8 cellular contexts compared by ENCODE assay signal in genomic region chr16:68235105-68235881, GRCh38. TPM values are rescaled to one million over a fixed set of nuclear protein-coding genes. Genes with fewer than 3 reads are reported as not detected.
DNase-seq lines count a peak whose midpoint lies in the region; ATAC-seq, FAIRE-seq and TF ChIP-seq lines count a peak whose summit lies in the region.

No MANE protein-coding gene starts in this region.

- peaks cover 2% of the 10 kb centered on the region for H3K36me3 Mint-ChIP-seq in IgD-negative memory B cell
- H3K36me3 Mint-ChIP-seq in dendritic cell treated with granulocyte-macrophage colony-stimulating factor and Interleukin-4, amounts not matched to agents 40 ng/mL and 50 ng/mL, for 4 days (ENCODE audit: low read depth), result peaks cover 25% of the 10 kb centered on the region

- no peaks in the 10 kb centered on the region for H3K27me3 ChIP-seq in BLaER1
- no peaks in the 10 kb centered on the region for H3K27me3 ChIP-seq in mucosa of stomach (ENCODE audit: control insufficient read depth, insufficient read depth, low read length)
- H3K27me3 ChIP-seq in MM.1S (replicated peaks; ENCODE audit: insufficient read depth, low read length), result no peaks in the 10 kb centered on the region

- H3K9me3 Mint-ChIP-seq in IgD-negative memory B cell, result no peaks in the 10 kb centered on the region
- H3K9me3 Mint-ChIP-seq in dendritic cell treated with granulocyte-macrophage colony-stimulating factor and Interleukin-4, amounts not matched to agents 40 ng/mL and 50 ng/mL, for 4 days, result no peaks in the 10 kb centered on the region

- H3K9ac ChIP-seq in BLaER1, result no peak overlapping the region
- H3K9ac ChIP-seq in mucosa of stomach (ENCODE audit: low read length), result peak overlapping the region; percentile 87
- H3K9ac ChIP-seq in MM.1S (ENCODE audit: low read length), result no peak overlapping the region

- intact Hi-C loops in dendritic cell treated with granulocyte-macrophage colony-stimulating factor and Interleukin-4, amounts not matched to agents 40 ng/mL and 50 ng/mL, for 4 days (cut with micrococcal nuclease), result no loop called here

- H4K20me1 ChIP-seq in BLaER1 (peaks cover 12% of the 10 kb centered on the region; the same call in 1 of the 2 replicates), MM.1S (ENCODE audit: insufficient read depth, low read length) (no peaks in the 10 kb centered on the region)

- H3K4me1 ChIP-seq in BLaER1 (peaks cover 57% of the 10 kb centered on the region), mucosa of stomach (ENCODE audit: control insufficient read depth, insufficient read depth, low read length) (peaks cover 33% of the 10 kb centered on the region), MM.1S (ENCODE audit: low read length) (peaks cover 17% of the 10 kb centered on the region)

- H2AFZ ChIP-seq in MM.1S (ENCODE audit: low read length), result no peak overlapping the region

- H3K4me3 Mint-ChIP-seq in IgD-negative memory B cell, result peak overlapping the region; percentile 8 to 89 (median 74)
- H3K4me3 Mint-ChIP-seq in dendritic cell treated with granulocyte-macrophage colony-stimulating factor and Interleukin-4, amounts not matched to agents 40 ng/mL and 50 ng/mL, for 4 days, result peak overlapping the region; percentile 8

- H3K36me3 ChIP-seq in BLaER1 (peaks cover 19% of the 10 kb centered on the region), mucosa of stomach (ENCODE audit: control insufficient read depth, insufficient read depth, low read length) (peaks cover 13% of the 10 kb centered on the region), MM.1S (replicated peaks; ENCODE audit: insufficient read depth, low read length) (no peaks in the 10 kb centered on the region)

- H3K9me2 ChIP-seq in MM.1S (replicated peaks; ENCODE audit: insufficient read depth, low read length), result no peaks in the 10 kb centered on the region

- H3K27ac ChIP-seq in BLaER1, result peak overlapping the region; percentile 53
- H3K27ac ChIP-seq in MM.1S (ENCODE audit: low read length), result no peak overlapping the region

- peaks cover 9% of the 10 kb centered on the region; the same call in 1 of the 2 replicates for H3K9me3 ChIP-seq in BLaER1
- H3K9me3 ChIP-seq in mucosa of stomach (ENCODE audit: control insufficient read depth, low read length), result no peaks in the 10 kb centered on the region
- no peaks in the 10 kb centered on the region for H3K9me3 ChIP-seq in MM.1S (replicated peaks; ENCODE audit: insufficient read depth, low read length)

- no peak for ATAC-seq in GM18868 (IDR thresholded peaks at IDR 0.05; ENCODE audit: unreplicated experiment)
- no peak for ATAC-seq in HG03108 (IDR thresholded peaks at IDR 0.05; ENCODE audit: unreplicated experiment)

- no peak overlapping the region for H3K4me3 ChIP-seq in BLaER1
- peak overlapping the region; percentile 60 for H3K4me3 ChIP-seq in mucosa of stomach (ENCODE audit: low read length)
- no peak overlapping the region for H3K4me3 ChIP-seq in MM.1S (ENCODE audit: low read length)

- H3K27ac Mint-ChIP-seq in IgD-negative memory B cell, result peak overlapping the region in 1 of 3 donors; percentile 84
- no peak overlapping the region for H3K27ac Mint-ChIP-seq in dendritic cell treated with granulocyte-macrophage colony-stimulating factor and Interleukin-4, amounts not matched to agents 40 ng/mL and 50 ng/mL, for 4 days

- no peaks in the 10 kb centered on the region for H3K79me2 ChIP-seq in MM.1S (ENCODE audit: low read length)

- peaks cover 20 to 27% (median 23%) of the 10 kb centered on the region in 3 donors for H3K4me1 Mint-ChIP-seq in IgD-negative memory B cell
- peaks cover 40% of the 10 kb centered on the region for H3K4me1 Mint-ChIP-seq in dendritic cell treated with granulocyte-macrophage colony-stimulating factor and Interleukin-4, amounts not matched to agents 40 ng/mL and 50 ng/mL, for 4 days (ENCODE audit: low read depth)

- no peak for FAIRE-seq in urothelium cell line (lab: Jason Lieb, UNC)

- no peak for TF ChIP-seq CTCF in MM.1S (IDR thresholded peaks at IDR 0.05; ENCODE audit: low read length)

- DNase-seq in MM.1S, result no peak
- DNase-seq in urothelium cell line (ENCODE audit: low spot score), result no peak

- H3F3A ChIP-seq in MM.1S (ENCODE audit: insufficient read depth, low read length), result peaks cover 9% of the 10 kb centered on the region

- H3K27me3 Mint-ChIP-seq in IgD-negative memory B cell, result peaks cover 1% of the 10 kb centered on the region
- peaks cover 30% of the 10 kb centered on the region for H3K27me3 Mint-ChIP-seq in dendritic cell treated with granulocyte-macrophage colony-stimulating factor and Interleukin-4, amounts not matched to agents 40 ng/mL and 50 ng/mL, for 4 days

- H3K4me2 ChIP-seq in BLaER1, result peak overlapping the region; percentile 81
- no peak overlapping the region for H3K4me2 ChIP-seq in MM.1S (ENCODE audit: low read depth, low read length)

RNA-seq across cellular contexts. Expression of gene ESRP2, which starts 0.6 kb away (rescaled TPM):
- polyA plus RNA-seq in IgD-negative memory B cell, result 0.48 TPM

RNA-seq across cellular contexts. Expression of gene PLA2G15, which starts 9.9 kb away (rescaled TPM):
- polyA plus RNA-seq in IgD-negative memory B cell, result 8.2 TPM

RNA-seq across cellular contexts. Expression of gene SLC7A6, which starts 29.0 kb away (rescaled TPM):
- polyA plus RNA-seq in IgD-negative memory B cell, result 13.8 TPM
